Comparison of ENCODE assay signal across 8 cellular contexts in the genomic region with DNA sequence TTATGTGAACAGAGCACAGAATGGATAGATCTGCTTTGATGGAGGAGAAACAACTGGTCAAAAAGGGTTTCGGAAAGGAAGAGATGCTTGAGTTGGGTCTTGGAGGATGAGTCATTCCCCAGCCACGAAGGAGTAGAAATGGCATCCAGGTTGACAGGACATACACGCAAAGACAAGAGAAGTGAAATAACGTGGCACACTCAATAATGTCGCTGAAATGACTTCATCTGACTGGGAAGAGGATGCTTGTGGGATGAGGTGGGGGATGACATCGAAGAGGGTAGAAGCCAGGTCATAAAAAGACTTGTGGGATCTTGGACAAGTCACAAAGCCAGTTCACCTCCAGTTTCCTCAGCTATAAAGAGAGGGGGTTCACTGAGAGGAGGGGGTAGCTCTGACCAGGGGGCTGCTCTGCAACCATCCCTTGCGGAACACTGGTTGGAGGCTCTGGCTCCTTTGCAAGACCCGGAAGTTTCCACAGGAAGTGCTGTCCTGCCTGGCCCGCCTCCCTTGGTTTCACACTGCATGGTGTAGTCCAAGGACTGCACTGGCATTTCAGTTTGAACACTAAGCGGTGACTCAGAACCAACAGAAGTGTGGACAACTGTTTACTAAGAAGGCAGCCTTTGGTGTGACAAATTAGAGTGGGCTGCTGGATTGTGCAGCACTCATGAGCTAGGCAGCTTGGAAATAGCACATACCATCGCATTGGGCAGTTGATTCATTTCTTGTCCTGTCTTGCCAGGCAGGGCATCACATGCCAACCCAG.
DNase-seq lines count a peak whose midpoint lies in the region; ATAC-seq and TF ChIP-seq lines count a peak whose summit lies in the region.

No MANE protein-coding gene starts in this region.

- H3K4me2 ChIP-seq in PC-9 = no peak overlapping the region

- H3K4me1 ChIP-seq in PC-9 (replicated peaks; ENCODE audit: insufficient read depth) = no peaks in the 10 kb centered on the region

- H4K20me1 ChIP-seq in PC-9 (ENCODE audit: insufficient read depth) = no peaks in the 10 kb centered on the region

- no peak overlapping the region for H2AFZ ChIP-seq in PC-9

- POLR2A ChIA-PET in PC-9 (lab: Charles Lee; ENCODE audit: unreplicated experiment) = no interaction called here

- H3K79me2 ChIP-seq in PC-9 (ENCODE audit: low read depth) = no peaks in the 10 kb centered on the region

- DNase-seq in AG08396 (ENCODE audit: low spot score) (peak; percentile 49), brain microvascular endothelial cell (peak; percentile 48), AML-193 (lab: John Stamatoyannopoulos, UW) (no peak), KBM-7 (no peak), PC-9 (no peak), HK-2 (ENCODE audit: unreplicated experiment) (no peak)

- no peaks in the 10 kb centered on the region for H3K36me3 ChIP-seq in brain microvascular endothelial cell (replicated peaks)
- H3K36me3 ChIP-seq in PC-9 (ENCODE audit: low read depth) = no peaks in the 10 kb centered on the region

- H3K27ac ChIP-seq in brain microvascular endothelial cell (no peak overlapping the region), PC-9 (no peak overlapping the region)

- H3K9me3 ChIP-seq in PC-9 (ENCODE audit: insufficient read depth, low read depth) = no peaks in the 10 kb centered on the region

- H3K9me2 ChIP-seq in PC-9 (ENCODE audit: insufficient read depth) = no peaks in the 10 kb centered on the region

- no peaks in the 10 kb centered on the region for H3F3A ChIP-seq in PC-9 (ENCODE audit: insufficient read depth, low read depth)

- H3K4me3 ChIP-seq in brain microvascular endothelial cell (ENCODE audit: low read depth, low read length) (no peak overlapping the region), PC-9 (no peak overlapping the region)

- H3K27me3 ChIP-seq in brain microvascular endothelial cell (replicated peaks) = no peaks in the 10 kb centered on the region
- no peaks in the 10 kb centered on the region for H3K27me3 ChIP-seq in PC-9 (ENCODE audit: insufficient read depth, low read depth)

- intact Hi-C loops in PC-9 (cut with micrococcal nuclease; ENCODE audit: unreplicated experiment) = loop anchor here (5.0 kb wide), 1 partner anchor 543 kb away; no protein-coding TSS in a partner anchor

- CTCF ChIA-PET in PC-9 (lab: Charles Lee) = interaction anchor here (0.6 kb wide), 1 partner anchor 1468 kb away, joined by 3 read pairs; no protein-coding TSS in a partner anchor

- BruUV-seq in PC-9 (replicated peaks; lab: Mats Ljungman, UMichigan) = no TSS peak

- peak; percentile 45 for ATAC-seq in GM19372 (IDR thresholded peaks at IDR 0.05; ENCODE audit: low read depth, unreplicated experiment)
- peak; percentile 51 for ATAC-seq in HG03442 (IDR thresholded peaks at IDR 0.05; ENCODE audit: unreplicated experiment)

- TF ChIP-seq CTCF in brain microvascular endothelial cell (IDR thresholded peaks at IDR 0.05; ENCODE audit: low read depth, low read length, missing control alignments) = no peak
- TF ChIP-seq CTCF in PC-9 (conservative IDR thresholded peaks at IDR 0.05) = no peak

- in situ Hi-C loops in brain microvascular endothelial cell (cut with HindIII; ENCODE audit: low pct_ligation_motif_present, low sequenced_read_pairs) = loop anchor here (25.0 kb wide), 1 partner anchor 198 kb away; a partner anchor contains a TSS
- in situ Hi-C loops in KBM-7 (cut with MboI; ENCODE audit: low pct_unique_long_range_greater_than_20kb, low sequenced_read_pairs) = no loop called here

Comparison
In these comparisons a context has a peak if more than half of its experiments do, and no peak if none do; other contexts are left out.
1. DNase-seq: peak in AG08396 (single experiment) and brain microvascular endothelial cell (single experiment); none in AML-193 (0 of 2), KBM-7 (single experiment), PC-9 (0 of 2) and HK-2 (single experiment).